ENCODE assay signal across 18 cellular contexts in the genomic region with DNA sequence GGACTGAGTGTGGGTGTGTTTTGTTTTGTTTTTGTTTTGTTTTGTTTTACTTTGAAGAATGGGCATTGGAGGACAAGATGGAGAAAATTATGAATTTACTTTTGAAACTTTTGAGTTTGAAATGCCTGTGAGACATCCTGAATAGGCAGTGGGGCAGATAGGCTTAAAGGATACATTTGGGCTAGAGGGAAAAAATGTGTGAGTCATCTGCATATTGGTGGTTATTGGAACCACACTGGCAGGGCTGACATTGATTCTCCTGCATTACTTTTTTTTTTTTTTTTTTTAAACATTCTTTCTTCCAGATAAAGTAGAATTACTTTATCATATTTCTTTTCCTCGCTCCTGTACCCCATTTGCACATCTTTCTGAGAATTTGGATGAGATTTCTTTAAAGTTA. TPM values are rescaled to one million over a fixed set of nuclear protein-coding genes. Genes with fewer than 3 reads are reported as not detected.
DNase-seq lines count a peak whose midpoint lies in the region; ATAC-seq, FAIRE-seq and TF ChIP-seq lines count a peak whose summit lies in the region.
"Had no signal": no experiment of that assay in that cellular context is flagged by ENCODE, and none has a peak within 500 bp of the region (broad histone marks: within the 10 kb centered on the region; RNA-seq: fewer than 3 reads in every experiment).

No MANE protein-coding gene starts in this region.

- TF ChIP-seq CTCF in AG09309 (IDR thresholded peaks at IDR 0.05; ENCODE audit: control insufficient read depth, insufficient read depth, low read depth, low read length, missing control alignments), result no peak

- FAIRE-seq in H54 (lab: Jason Lieb, UNC), result peak; percentile 87
- FAIRE-seq: H1, HepG2 had no signal

- intact Hi-C loops in activated T-helper 1 cell treated with anti-CD3 and anti-CD28 coated beads, Interleukin-12 subunit alpha, Interleukin-12 subunit beta, Interleukin-2, Interleukin-4 antibody, amounts not matched to agents 30 ng/mL and 10 ng/mL and 1 ng/mL, durations not matched to agents 14 hours and 24 hours and 36 hours (cut with micrococcal nuclease), result no loop called here

- ATAC-seq in GM18519 (IDR thresholded peaks at IDR 0.05; ENCODE audit: low FRiP score, unreplicated experiment) (no peak), HG02938 (IDR thresholded peaks at IDR 0.05; ENCODE audit: unreplicated experiment) (no peak)
- ATAC-seq: HepG2 had no signal

- H3K36me3 Mint-ChIP-seq in activated T-helper 1 cell treated with anti-CD3 and anti-CD28 coated beads, Interleukin-12 subunit alpha, Interleukin-12 subunit beta, Interleukin-2, Interleukin-4 antibody, amounts not matched to agents 30 ng/mL and 10 ng/mL and 1 ng/mL, durations not matched to agents 14 hours and 24 hours and 36 hours (ENCODE audit: low read depth), result peaks cover 34% of the 10 kb centered on the region

- H3K4me3 ChIP-seq in AG09309 (ENCODE audit: control insufficient read depth, low read depth, low read length), result no peak overlapping the region
- H3K4me3 ChIP-seq: esophagus squamous epithelium had no signal

- H3K4me1 Mint-ChIP-seq in activated T-helper 1 cell treated with anti-CD3 and anti-CD28 coated beads, Interleukin-12 subunit alpha, Interleukin-12 subunit beta, Interleukin-2, Interleukin-4 antibody, amounts not matched to agents 30 ng/mL and 10 ng/mL and 1 ng/mL, durations not matched to agents 14 hours and 24 hours and 36 hours (ENCODE audit: low read depth), result peaks cover 20% of the 10 kb centered on the region

- DNase-seq in AG09309 (ENCODE audit: low read depth) (peak; percentile 4), H54 (ENCODE audit: insufficient read length, low spot score) (peak; percentile 4), glomerular visceral epithelial cell (ENCODE audit: extremely low spot score) (peak; percentile 19), dermis blood vessel endothelial cell (no peak)
- no peak for DNase-seq in activated T-helper 1 cell treated with anti-CD3 and anti-CD28 coated beads, Interleukin-12 subunit alpha, Interleukin-12 subunit beta, Interleukin-2, Interleukin-4 antibody, amounts not matched to agents 30 ng/mL and 10 ng/mL and 1 ng/mL, durations not matched to agents 14 hours and 24 hours and 36 hours (ENCODE audit: low spot score)
- DNase-seq in NK-92 treated with Interleukin-12 subunit alpha and Interleukin-12 subunit beta, amount 100 ng/mL, for 24 hours (lab: John Stamatoyannopoulos, UW), result no peak
- DNase-seq: activated T-cell treated with anti-CD3 and anti-CD28 coated beads, Interleukin-2, amount 50 U/mL, for 1 hour; CD4-positive, alpha-beta memory T cell; cerebellar nuclear complex; esophagus squamous epithelium; NCI-H1436 treated with DMSO at 0.1 percent for 48 hours; NCI-H526; Right ventricle myocardium superior; stimulated activated CD4-positive, alpha-beta T cell treated with anti-CD3 and anti-CD28 coated beads, Interleukin-4, amount 100 ng/mL, for 24 hours had no signal

- H3K9me3 Mint-ChIP-seq in activated T-helper 1 cell treated with anti-CD3 and anti-CD28 coated beads, Interleukin-12 subunit alpha, Interleukin-12 subunit beta, Interleukin-2, Interleukin-4 antibody, amounts not matched to agents 30 ng/mL and 10 ng/mL and 1 ng/mL, durations not matched to agents 14 hours and 24 hours and 36 hours, result no peaks in the 10 kb centered on the region

- H3K27ac Mint-ChIP-seq in activated T-helper 1 cell treated with anti-CD3 and anti-CD28 coated beads, Interleukin-12 subunit alpha, Interleukin-12 subunit beta, Interleukin-2, Interleukin-4 antibody, amounts not matched to agents 30 ng/mL and 10 ng/mL and 1 ng/mL, durations not matched to agents 14 hours and 24 hours and 36 hours, result peak overlapping the region; percentile 2

- no peak overlapping the region for H3K4me3 Mint-ChIP-seq in activated T-helper 1 cell treated with anti-CD3 and anti-CD28 coated beads, Interleukin-12 subunit alpha, Interleukin-12 subunit beta, Interleukin-2, Interleukin-4 antibody, amounts not matched to agents 30 ng/mL and 10 ng/mL and 1 ng/mL, durations not matched to agents 14 hours and 24 hours and 36 hours
- H3K4me3 Mint-ChIP-seq: CD4-positive, alpha-beta memory T cell had no signal

- no peaks in the 10 kb centered on the region for H3K27me3 Mint-ChIP-seq in activated T-helper 1 cell treated with anti-CD3 and anti-CD28 coated beads, Interleukin-12 subunit alpha, Interleukin-12 subunit beta, Interleukin-2, Interleukin-4 antibody, amounts not matched to agents 30 ng/mL and 10 ng/mL and 1 ng/mL, durations not matched to agents 14 hours and 24 hours and 36 hours (ENCODE audit: insufficient read depth)
- H3K27me3 Mint-ChIP-seq: CD4-positive, alpha-beta memory T cell had no signal

- TF ChIP-seq POLR2A in H54 (IDR thresholded peaks at IDR 0.05; ENCODE audit: low read depth, low read length), result no peak

RNA-seq across cellular contexts. Expression of a gene that starts 56.1 kb away (rescaled TPM):
- total RNA-seq in activated T-helper 1 cell treated with anti-CD3 and anti-CD28 coated beads, Interleukin-12 subunit alpha, Interleukin-12 subunit beta, Interleukin-2, Interleukin-4 antibody, amounts not matched to agents 30 ng/mL and 10 ng/mL and 1 ng/mL, durations not matched to agents 14 hours and 24 hours and 36 hours, result 12.1 and 13.1 TPM in 2 replicates
- total RNA-seq in dermis blood vessel endothelial cell, result 1.8 and 2.0 TPM in 2 replicates

Comparison
In these comparisons a context has a peak if more than half of its experiments do, and no peak if none do; other contexts are left out.
1. DNase-seq: peak in AG09309 (single experiment), H54 (single experiment) and glomerular visceral epithelial cell (single experiment); none in activated T-helper 1 cell treated with anti-CD3 and anti-CD28 coated beads, Interleukin-12 subunit alpha, Interleukin-12 subunit beta, Interleukin-2, Interleukin-4 antibody, amounts not matched to agents 30 ng/mL and 10 ng/mL and 1 ng/mL, durations not matched to agents 14 hours and 24 hours and 36 hours (single experiment), dermis blood vessel endothelial cell (single experiment) and NK-92 treated with Interleukin-12 subunit alpha and Interleukin-12 subunit beta, amount 100 ng/mL, for 24 hours (single experiment).